8 cellular contexts compared by ENCODE assay signal in genomic region chr19:35739275-35740107, GRCh38. TPM values are rescaled to one million over a fixed set of nuclear protein-coding genes. Genes with fewer than 3 reads are reported as not detected.
DNase-seq lines count a peak whose midpoint lies in the region; TF ChIP-seq lines count a peak whose summit lies in the region.

No MANE protein-coding gene starts in this region.

- peaks cover 59% of the 10 kb centered on the region for H3K4me1 Mint-ChIP-seq in activated naive CD4-positive, alpha-beta T cell treated with anti-CD3 and anti-CD28 coated beads, Interleukin-2, amount 50 U/mL, for 24 hours
- peaks cover 6% of the 10 kb centered on the region for H3K4me1 Mint-ChIP-seq in type B pancreatic cell (ENCODE audit: unreplicated experiment)

- no peak for TF ChIP-seq RAD21 in liver (IDR thresholded peaks at IDR 0.05)

- H3K4me3 Mint-ChIP-seq in activated naive CD4-positive, alpha-beta T cell treated with anti-CD3 and anti-CD28 coated beads, Interleukin-2, amount 50 U/mL, for 24 hours: peak overlapping the region; percentile 90
- peak overlapping the region; percentile 68 for H3K4me3 Mint-ChIP-seq in type B pancreatic cell

- no peaks in the 10 kb centered on the region for H3K27me3 Mint-ChIP-seq in activated naive CD4-positive, alpha-beta T cell treated with anti-CD3 and anti-CD28 coated beads, Interleukin-2, amount 50 U/mL, for 24 hours
- H3K27me3 Mint-ChIP-seq in type B pancreatic cell: no peaks in the 10 kb centered on the region

- H3K27me3 ChIP-seq in liver (ENCODE audit: control insufficient read depth in 4 of 4, insufficient read depth in 4 of 4, low read length in 3 of 4): no peaks in the 10 kb centered on the region

- H3K4me1 ChIP-seq in liver (ENCODE audit: control insufficient read depth in 4 of 4, insufficient read depth in 4 of 4, low read length in 3 of 4): peaks cover 12 to 45% (median 17%) of the 10 kb centered on the region in 4 donors

- no peaks in the 10 kb centered on the region for H3K9me3 ChIP-seq in liver (ENCODE audit: control insufficient read depth in 4 of 4, low read length in 3 of 4)

- peak overlapping the region; percentile 55 to 73 (median 60) for H3K4me3 ChIP-seq in liver (ENCODE audit: low read depth in 1 of 3, low read length in 3 of 3)

- peaks cover 4% of the 10 kb centered on the region for H3K36me3 Mint-ChIP-seq in activated naive CD4-positive, alpha-beta T cell treated with anti-CD3 and anti-CD28 coated beads, Interleukin-2, amount 50 U/mL, for 24 hours
- peaks cover 4% of the 10 kb centered on the region for H3K36me3 Mint-ChIP-seq in type B pancreatic cell

- H3K27ac ChIP-seq in adipose tissue (ENCODE audit: low read depth, low read length): peak overlapping the region; percentile 45
- peak overlapping the region; percentile 78 to 82 for H3K27ac ChIP-seq in liver (ENCODE audit: low read depth in 1 of 2, low read length in 2 of 2)

- peaks cover 11 to 41% (median 12%) of the 10 kb centered on the region in 4 donors for H3K36me3 ChIP-seq in liver (ENCODE audit: control insufficient read depth in 4 of 4, insufficient read depth in 3 of 4, low read depth in 1 of 4, low read length in 3 of 4)

- peak overlapping the region in 1 of 2 donors; percentile 15 for H3K9ac ChIP-seq in liver (ENCODE audit: low read depth in 1 of 2, low read length in 2 of 2)

- TF ChIP-seq CTCF in liver (IDR thresholded peaks at IDR 0.05; ENCODE audit: low read depth, low read length, missing input control) (no peak), type B pancreatic cell (conservative IDR thresholded peaks at IDR 0.05) (no peak)

- no peaks in the 10 kb centered on the region for H3K9me3 Mint-ChIP-seq in activated naive CD4-positive, alpha-beta T cell treated with anti-CD3 and anti-CD28 coated beads, Interleukin-2, amount 50 U/mL, for 24 hours
- H3K9me3 Mint-ChIP-seq in type B pancreatic cell: no peaks in the 10 kb centered on the region

- peak overlapping the region; percentile 81 for H3K27ac Mint-ChIP-seq in activated naive CD4-positive, alpha-beta T cell treated with anti-CD3 and anti-CD28 coated beads, Interleukin-2, amount 50 U/mL, for 24 hours
- H3K27ac Mint-ChIP-seq in type B pancreatic cell: no peak overlapping the region

- 70 to 81% (median 80%) methylated on average over 29 of the region's 29 CpGs for WGBS in adipose tissue, 3 donors
- 77% methylated on average over 29 of the region's 29 CpGs for WGBS in liver

- DNase-seq in activated naive CD4-positive, alpha-beta T cell treated with Interleukin-2 at 50 U/mL for 16 hours: no peak
- DNase-seq in type B pancreatic cell (ENCODE audit: extremely low spot score, unreplicated experiment): no peak
- no peak for DNase-seq in HuH-7 (ENCODE audit: low spot score)
- no peak for DNase-seq in cerebellar nuclear complex (lab: John Stamatoyannopoulos, UW)
- DNase-seq in DMS79 treated with DMSO at 0.1 percent for 48 hours (lab: John Stamatoyannopoulos, UW): no peak

TF ChIP-seq in liver, 16 proteins besides CTCF, POLR2A, EP300 and RAD21:
- TF ChIP-seq SP1 (IDR thresholded peaks at IDR 0.05): no peak
- TF ChIP-seq EGR1 (IDR thresholded peaks at IDR 0.05; ENCODE audit: low read depth in 2 of 2): no peak
- TF ChIP-seq, protein P1, sequence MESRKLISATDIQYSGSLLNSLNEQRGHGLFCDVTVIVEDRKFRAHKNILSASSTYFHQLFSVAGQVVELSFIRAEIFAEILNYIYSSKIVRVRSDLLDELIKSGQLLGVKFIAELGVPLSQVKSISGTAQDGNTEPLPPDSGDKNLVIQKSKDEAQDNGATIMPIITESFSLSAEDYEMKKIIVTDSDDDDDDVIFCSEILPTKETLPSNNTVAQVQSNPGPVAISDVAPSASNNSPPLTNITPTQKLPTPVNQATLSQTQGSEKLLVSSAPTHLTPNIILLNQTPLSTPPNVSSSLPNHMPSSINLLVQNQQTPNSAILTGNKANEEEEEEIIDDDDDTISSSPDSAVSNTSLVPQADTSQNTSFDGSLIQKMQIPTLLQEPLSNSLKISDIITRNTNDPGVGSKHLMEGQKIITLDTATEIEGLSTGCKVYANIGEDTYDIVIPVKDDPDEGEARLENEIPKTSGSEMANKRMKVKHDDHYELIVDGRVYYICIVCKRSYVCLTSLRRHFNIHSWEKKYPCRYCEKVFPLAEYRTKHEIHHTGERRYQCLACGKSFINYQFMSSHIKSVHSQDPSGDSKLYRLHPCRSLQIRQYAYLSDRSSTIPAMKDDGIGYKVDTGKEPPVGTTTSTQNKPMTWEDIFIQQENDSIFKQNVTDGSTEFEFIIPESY (IDR thresholded peaks at IDR 0.05): no peak

RNA-seq across cellular contexts. Expression of gene IGFLR1, which starts 2.8 kb away (rescaled TPM):
- 10 to 100 TPM; 17.4 to 30.4 (median 19.8) TPM for polyA plus RNA-seq in adipose tissue
- total RNA-seq in liver: 10 to 100 TPM in 1 of 2 donors, 1 to 10 TPM in 1; 7.0 to 11.2 TPM
- polyA plus RNA-seq in liver: 10 to 100 TPM; 51.1 to 59.7 TPM
- 1.5 and 3.8 TPM in 2 replicates for total RNA-seq in type B pancreatic cell (ENCODE audit: low replicate concordance)

RNA-seq across cellular contexts. Expression of gene U2AF1L4, which starts 5.7 kb away (rescaled TPM):
- polyA plus RNA-seq in adipose tissue: 10 to 100 TPM; 13.2 to 30.3 (median 28.8) TPM
- total RNA-seq in liver: 10 to 100 TPM in 1 of 2 donors, 1 to 10 TPM in 1; 4.5 to 14.8 TPM
- 10 to 100 TPM; 12.0 to 36.5 TPM for polyA plus RNA-seq in liver
- total RNA-seq in type B pancreatic cell (ENCODE audit: low replicate concordance): 22.2 and 25.4 TPM in 2 replicates

RNA-seq across cellular contexts. Expression of gene PSENEN, which starts 6.0 kb away (rescaled TPM):
- polyA plus RNA-seq in adipose tissue (10 to 100 TPM; 37.2 to 57.2 (median 49.9) TPM), liver (10 to 100 TPM; 33.8 to 58.1 TPM)
- total RNA-seq in liver (1 to 10 TPM; 7.4 to 7.7 TPM), type B pancreatic cell (ENCODE audit: low replicate concordance) (74.2 and 85.4 TPM in 2 replicates)

RNA-seq across cellular contexts. Expression of gene LIN37, which starts 8.9 kb away (rescaled TPM):
- polyA plus RNA-seq in adipose tissue (10 to 100 TPM in 2 of 3 donors, 1 to 10 TPM in 1; 8.9 to 20.9 (median 15.3) TPM), liver (1 to 10 TPM; 5.8 to 6.3 TPM)
- total RNA-seq in liver (1 to 10 TPM; 2.6 to 7.0 TPM), type B pancreatic cell (ENCODE audit: low replicate concordance) (15.5 and 17.9 TPM in 2 replicates)

RNA-seq across cellular contexts. Expression of gene HSPB6, which starts 17.3 kb away (rescaled TPM):
- polyA plus RNA-seq in adipose tissue (100 to 1,000 TPM in 2 of 3 donors, 10 to 100 TPM in 1; 63.3 to 608 (median 552) TPM), liver (10 to 100 TPM in 1 of 2 donors, 1 to 10 TPM in 1; 6.9 to 17.7 TPM)
- total RNA-seq in liver (1 to 10 TPM; 2.7 to 4.4 TPM), type B pancreatic cell (ENCODE audit: low replicate concordance) (0.43 and 0.60 TPM in 2 replicates)
